ENCODE assay signal across 7 cellular contexts in the genomic region with DNA sequence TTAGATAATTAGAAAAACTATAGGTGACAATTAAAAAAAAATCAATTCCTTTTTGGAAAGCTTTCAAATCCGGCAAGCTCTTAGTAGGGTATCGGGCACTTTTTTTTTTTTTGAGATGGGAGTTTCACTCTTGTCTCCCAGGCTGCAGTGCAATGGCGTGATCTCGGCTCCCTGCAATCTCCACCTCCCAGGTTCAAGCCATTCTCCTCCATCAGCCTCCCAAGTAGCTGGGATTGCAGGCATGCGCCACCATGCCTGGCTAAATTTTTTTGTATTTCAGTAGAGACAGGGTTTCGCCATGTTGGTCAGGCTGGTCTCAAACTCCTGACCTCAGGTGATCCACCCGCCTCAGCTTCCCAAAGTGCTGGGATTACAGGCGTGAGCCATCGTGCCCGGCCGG. TPM values are rescaled to one million over a fixed set of nuclear protein-coding genes. Genes with fewer than 3 reads are reported as not detected.
"Had no signal": no experiment of that assay in that cellular context is flagged by ENCODE, and none has a peak within 500 bp of the region (broad histone marks: within the 10 kb centered on the region; RNA-seq: fewer than 3 reads in every experiment).

No MANE protein-coding gene starts in this region.

RNA-seq across cellular contexts. Expression of gene ISM2, which starts 46.6 kb away (rescaled TPM):
- total RNA-seq: naive thymus-derived CD8-positive, alpha-beta T cell; neural crest cell; osteocyte; pancreas; pulmonary artery endothelial cell; suprapubic skin; upper lobe of left lung had no signal
